Comparison of ENCODE assay signal across 17 cellular contexts in genomic region chr22:26489447-26490036, GRCh38. TPM values are rescaled to one million over a fixed set of nuclear protein-coding genes. Genes with fewer than 3 reads are reported as not detected.
DNase-seq lines count a peak whose midpoint lies in the region; ATAC-seq and TF ChIP-seq lines count a peak whose summit lies in the region.
"Had no signal": no experiment of that assay in that cellular context is flagged by ENCODE, and none has a peak within 500 bp of the region (broad histone marks: within the 10 kb centered on the region; RNA-seq: fewer than 3 reads in every experiment).

No MANE protein-coding gene starts in this region.

- peaks cover 24 to 43% of the 10 kb centered on the region in 2 donors for H3K4me1 ChIP-seq in thyroid gland
- peaks cover 12 to 23% of the 10 kb centered on the region in 2 donors for H3K4me1 ChIP-seq in adrenal gland (replicated peaks in 1 of 2)
- peaks cover 19% of the 10 kb centered on the region for H3K4me1 ChIP-seq in CD4-positive, alpha-beta memory T cell (ENCODE audit: insufficient read depth, low read length)
- H3K4me1 ChIP-seq: Caco-2 had no signal

- H3K27ac Mint-ChIP-seq in activated T-cell treated with anti-CD3 and anti-CD28 coated beads, Interleukin-2, amount 50 U/mL, for 72 hours = peak overlapping the region; percentile 16
- H3K27ac Mint-ChIP-seq in activated B cell treated with CpG ODN at 0.5 μM for 24 hours = peak overlapping the region; percentile 68
- H3K27ac Mint-ChIP-seq in CD4-positive, alpha-beta memory T cell = peak overlapping the region in 3 of 7 donors; percentile 67 to 80 (median 67)
- peak overlapping the region in 1 of 2 donors; percentile 86 for H3K27ac Mint-ChIP-seq in stimulated activated naive CD8-positive, alpha-beta T cell treated with anti-CD3 and anti-CD28 coated beads, Interleukin-15, amount 100 ng/mL, for 72 hours

- no peak for DNase-seq in activated T-cell treated with anti-CD3 and anti-CD28 coated beads, Interleukin-2, amount 50 U/mL, for 72 hours
- no peak for DNase-seq in activated T-cell treated with anti-CD3 and anti-CD28 coated beads, Interleukin-2, amount 50 U/mL, for 48 hours
- DNase-seq in activated B cell treated with CpG ODN at 0.5 μM for 24 hours (no peak), foreskin melanocyte (peak; percentile 97), thyroid gland (no peak), adrenal gland (no peak)
- DNase-seq in CD4-positive, alpha-beta memory T cell = no peak
- no peak for DNase-seq in stimulated activated naive CD8-positive, alpha-beta T cell treated with anti-CD3 and anti-CD28 coated beads, Interleukin-15, amount 100 ng/mL, for 72 hours
- DNase-seq: activated CD8-positive, alpha-beta memory T cell treated with anti-CD3 and anti-CD28 coated beads for 24 hours; activated gamma-delta T cell; Caco-2; effector memory CD8-positive, alpha-beta T cell; GM23248; KG1; stimulated activated naive CD8-positive, alpha-beta T cell treated with anti-CD3 and anti-CD28 coated beads, Interleukin-15, Interleukin-2, amounts not matched to agents 100 U/mL and 50 U/mL, for 24 hours; upper lobe of right lung had no signal

- no peak for ATAC-seq in activated T-cell treated with anti-CD3 and anti-CD28 coated beads, Interleukin-2, amount 50 U/mL, for 72 hours (replicated peaks in 1 of 2)
- no peak for ATAC-seq in activated B cell treated with CpG ODN at 0.5 μM for 24 hours (ENCODE audit: low read depth)
- ATAC-seq in stimulated activated naive CD8-positive, alpha-beta T cell treated with anti-CD3 and anti-CD28 coated beads, Interleukin-15, amount 100 ng/mL, for 72 hours = no peak
- ATAC-seq: effector memory CD8-positive, alpha-beta T cell; GM12878; stimulated activated naive CD8-positive, alpha-beta T cell treated with anti-CD3 and anti-CD28 coated beads, Interleukin-15, Interleukin-2, amounts not matched to agents 100 U/mL and 50 U/mL, for 24 hours; upper lobe of right lung had no signal

- peak overlapping the region in 2 of 3 donors; percentile 66 to 71 for H3K27ac ChIP-seq in thyroid gland
- H3K27ac ChIP-seq in adrenal gland = no peak overlapping the region
- H3K27ac ChIP-seq in CD4-positive, alpha-beta memory T cell (ENCODE audit: low read depth, low read length) = no peak overlapping the region
- H3K27ac ChIP-seq: GM23248, upper lobe of right lung had no signal

- peaks cover 33% of the 10 kb centered on the region for H3K4me1 Mint-ChIP-seq in activated T-cell treated with anti-CD3 and anti-CD28 coated beads, Interleukin-2, amount 50 U/mL, for 72 hours (ENCODE audit: low read depth)
- H3K4me1 Mint-ChIP-seq in activated B cell treated with CpG ODN at 0.5 μM for 24 hours = peaks cover 16% of the 10 kb centered on the region
- H3K4me1 Mint-ChIP-seq in CD4-positive, alpha-beta memory T cell = peaks cover 15 to 20% (median 17%) of the 10 kb centered on the region in 4 donors
- peaks cover 37% of the 10 kb centered on the region for H3K4me1 Mint-ChIP-seq in stimulated activated naive CD8-positive, alpha-beta T cell treated with anti-CD3 and anti-CD28 coated beads, Interleukin-15, amount 100 ng/mL, for 72 hours

- H3K4me3 ChIP-seq in thyroid gland (replicated peaks in 1 of 3) = no peak overlapping the region
- H3K4me3 ChIP-seq in adrenal gland = no peak overlapping the region
- no peak overlapping the region for H3K4me3 ChIP-seq in CD4-positive, alpha-beta memory T cell (ENCODE audit: low read length in 2 of 2)
- H3K4me3 ChIP-seq: GM12878, GM23248, upper lobe of right lung had no signal

- intact Hi-C loops in activated B cell treated with CpG ODN at 0.5 μM for 24 hours (cut with micrococcal nuclease) = no loop called here
- intact Hi-C loops in thyroid gland (cut with DNase I) = loop anchor here (10.0 kb wide), 2 partner anchors 55 to 95 kb away; no protein-coding TSS in a partner anchor
- intact Hi-C loops in adrenal gland (cut with DNase I) = loop anchor here in 1 of 2 donors (5.0 kb wide), 1 partner anchor 98 kb away; no protein-coding TSS in a partner anchor
- intact Hi-C loops in CD4-positive, alpha-beta memory T cell (cut with micrococcal nuclease) = no loop called here

- H3K27me3 Mint-ChIP-seq in activated T-cell treated with anti-CD3 and anti-CD28 coated beads, Interleukin-2, amount 50 U/mL, for 72 hours (ENCODE audit: low read depth) = no peaks in the 10 kb centered on the region
- H3K27me3 Mint-ChIP-seq in activated B cell treated with CpG ODN at 0.5 μM for 24 hours = no peaks in the 10 kb centered on the region
- H3K27me3 Mint-ChIP-seq in CD4-positive, alpha-beta memory T cell = no peaks in the 10 kb centered on the region
- H3K27me3 Mint-ChIP-seq in stimulated activated naive CD8-positive, alpha-beta T cell treated with anti-CD3 and anti-CD28 coated beads, Interleukin-15, amount 100 ng/mL, for 72 hours = no peaks in the 10 kb centered on the region
- H3K27me3 Mint-ChIP-seq: effector memory CD8-positive, alpha-beta T cell had no signal

- no peaks in the 10 kb centered on the region for H3K27me3 ChIP-seq in thyroid gland
- H3K27me3 ChIP-seq in adrenal gland = no peaks in the 10 kb centered on the region
- no peaks in the 10 kb centered on the region for H3K27me3 ChIP-seq in CD4-positive, alpha-beta memory T cell (ENCODE audit: insufficient read depth, low read length)
- H3K27me3 ChIP-seq: upper lobe of right lung had no signal

- CTCF ChIA-PET in activated B cell treated with CpG ODN at 0.5 μM for 24 hours (lab: Charles Lee) = no interaction called here
- CTCF ChIA-PET in CD4-positive, alpha-beta memory T cell (lab: Charles Lee; ENCODE audit: partially characterized antibody) = no interaction called here

- no peaks in the 10 kb centered on the region for H3K9me3 Mint-ChIP-seq in activated T-cell treated with anti-CD3 and anti-CD28 coated beads, Interleukin-2, amount 50 U/mL, for 72 hours
- no peaks in the 10 kb centered on the region for H3K9me3 Mint-ChIP-seq in activated B cell treated with CpG ODN at 0.5 μM for 24 hours
- no peaks in the 10 kb centered on the region for H3K9me3 Mint-ChIP-seq in CD4-positive, alpha-beta memory T cell
- no peaks in the 10 kb centered on the region for H3K9me3 Mint-ChIP-seq in stimulated activated naive CD8-positive, alpha-beta T cell treated with anti-CD3 and anti-CD28 coated beads, Interleukin-15, amount 100 ng/mL, for 72 hours
- H3K9me3 Mint-ChIP-seq: effector memory CD8-positive, alpha-beta T cell had no signal

- peaks cover 7 to 25% of the 10 kb centered on the region in 2 donors for H3K36me3 Mint-ChIP-seq in activated T-cell treated with anti-CD3 and anti-CD28 coated beads, Interleukin-2, amount 50 U/mL, for 72 hours (ENCODE audit: insufficient read depth in 2 of 2)
- peaks cover 73% of the 10 kb centered on the region for H3K36me3 Mint-ChIP-seq in activated B cell treated with CpG ODN at 0.5 μM for 24 hours (ENCODE audit: low read depth)
- peaks cover 44 to 72% of the 10 kb centered on the region in 2 donors for H3K36me3 Mint-ChIP-seq in CD4-positive, alpha-beta memory T cell

- POLR2A ChIA-PET in activated B cell treated with CpG ODN at 0.5 μM for 24 hours (lab: Charles Lee) = no interaction called here
- POLR2A ChIA-PET in CD4-positive, alpha-beta memory T cell (lab: Charles Lee; ENCODE audit: partially characterized antibody) = interaction anchor here (0.6 to 1.1 kb wide), 2 partner anchors 11 to 152 kb away, joined by 3 read pairs; no protein-coding TSS in a partner anchor

- 84 to 93% methylated on average over 4 of the region's 4 CpGs for WGBS in thyroid gland, 2 donors
- 83 to 89% (median 84%) methylated on average over 4 of the region's 4 CpGs for WGBS in adrenal gland, 4 donors

- no peak for TF ChIP-seq CTCF in activated B cell treated with CpG ODN at 0.5 μM for 24 hours (IDR thresholded peaks at IDR 0.05)
- no peak for TF ChIP-seq CTCF in thyroid gland (IDR thresholded peaks at IDR 0.05)
- TF ChIP-seq CTCF in adrenal gland (IDR thresholded peaks at IDR 0.05) = no peak

- H3K9me3 ChIP-seq in thyroid gland (no peaks in the 10 kb centered on the region), adrenal gland (replicated peaks in 1 of 3) (no peaks in the 10 kb centered on the region)
- H3K9me3 ChIP-seq in CD4-positive, alpha-beta memory T cell (ENCODE audit: control insufficient read depth in 1 of 2, low read length in 2 of 2) = no peaks in the 10 kb centered on the region
- H3K9me3 ChIP-seq: Caco-2, upper lobe of right lung had no signal

- TF ChIP-seq POLR2A in thyroid gland (IDR thresholded peaks at IDR 0.05) (no peak), adrenal gland (IDR thresholded peaks at IDR 0.05) (no peak)

- H3K4me3 Mint-ChIP-seq in activated T-cell treated with anti-CD3 and anti-CD28 coated beads, Interleukin-2, amount 50 U/mL, for 72 hours = no peak overlapping the region
- H3K4me3 Mint-ChIP-seq in activated B cell treated with CpG ODN at 0.5 μM for 24 hours = no peak overlapping the region
- no peak overlapping the region for H3K4me3 Mint-ChIP-seq in CD4-positive, alpha-beta memory T cell
- no peak overlapping the region for H3K4me3 Mint-ChIP-seq in stimulated activated naive CD8-positive, alpha-beta T cell treated with anti-CD3 and anti-CD28 coated beads, Interleukin-15, amount 100 ng/mL, for 72 hours
- H3K4me3 Mint-ChIP-seq: effector memory CD8-positive, alpha-beta T cell had no signal

- H3K36me3 ChIP-seq in thyroid gland (peaks cover 48 to 55% of the 10 kb centered on the region in 2 donors), adrenal gland (replicated peaks in 1 of 2) (peaks cover 0 to 70% of the 10 kb centered on the region in 2 donors)
- peaks cover 66% of the 10 kb centered on the region for H3K36me3 ChIP-seq in CD4-positive, alpha-beta memory T cell (ENCODE audit: insufficient read depth, low read length)

RNA-seq across cellular contexts. Expression of gene SRRD, which starts 5.9 kb away (rescaled TPM):
- 10 to 100 TPM; 13.5 to 20.0 TPM for total RNA-seq in activated T-cell treated with anti-CD3 and anti-CD28 coated beads, Interleukin-2, amount 50 U/mL, for 72 hours
- 26.4 and 32.0 TPM in 2 replicates for total RNA-seq in activated B cell treated with CpG ODN at 0.5 μM for 24 hours
- total RNA-seq in thyroid gland = 10 to 100 TPM; 17.9 to 37.4 (median 26.2) TPM
- total RNA-seq in adrenal gland = 100 to 1,000 TPM in 1 of 8 donors, 10 to 100 TPM in 7; 11.8 to 261 (median 17.1) TPM
- 10 to 100 TPM; 10.3 to 18.2 (median 10.5) TPM for polyA plus RNA-seq in adrenal gland
- 10 to 100 TPM; 19.5 to 20.7 TPM for total RNA-seq in CD4-positive, alpha-beta memory T cell
- 10 to 100 TPM; 17.6 to 28.9 TPM for polyA plus RNA-seq in CD4-positive, alpha-beta memory T cell

RNA-seq across cellular contexts. Expression of gene HPS4, which starts 6.0 kb away (rescaled TPM):
- 10 to 100 TPM; 50.5 to 62.2 TPM for total RNA-seq in activated T-cell treated with anti-CD3 and anti-CD28 coated beads, Interleukin-2, amount 50 U/mL, for 72 hours
- 45.3 and 51.6 TPM in 2 replicates for total RNA-seq in activated B cell treated with CpG ODN at 0.5 μM for 24 hours
- 10 to 100 TPM; 27.4 to 51.8 (median 39.1) TPM for total RNA-seq in thyroid gland
- 10 to 100 TPM; 23.7 to 38.6 (median 32.6) TPM for total RNA-seq in adrenal gland
- 10 to 100 TPM; 19.9 to 38.5 (median 26.0) TPM for polyA plus RNA-seq in adrenal gland
- total RNA-seq in CD4-positive, alpha-beta memory T cell = 10 to 100 TPM; 54.0 to 59.7 TPM
- 10 to 100 TPM in 1 of 2 donors, 1 to 10 TPM in 1; 7.9 to 19.7 TPM for polyA plus RNA-seq in CD4-positive, alpha-beta memory T cell

RNA-seq across cellular contexts. Expression of gene TFIP11, which starts 22.7 kb away (rescaled TPM):
- total RNA-seq in activated T-cell treated with anti-CD3 and anti-CD28 coated beads, Interleukin-2, amount 50 U/mL, for 72 hours = 10 to 100 TPM; 47.0 to 62.5 TPM
- total RNA-seq in activated B cell treated with CpG ODN at 0.5 μM for 24 hours (59.0 and 62.8 TPM in 2 replicates), thyroid gland (10 to 100 TPM; 30.7 to 66.7 (median 50.0) TPM), adrenal gland (10 to 100 TPM; 25.0 to 73.3 (median 37.2) TPM)
- polyA plus RNA-seq in adrenal gland = 10 to 100 TPM; 28.8 to 38.3 (median 32.2) TPM
- total RNA-seq in CD4-positive, alpha-beta memory T cell = 10 to 100 TPM; 72.7 to 74.5 TPM
- polyA plus RNA-seq in CD4-positive, alpha-beta memory T cell = 10 to 100 TPM; 22.2 to 45.4 TPM

Comparison
In these comparisons a context has a peak if more than half of its experiments do, and no peak if none do; other contexts are left out.
1. H3K27ac ChIP-seq: peak in thyroid gland (2 of 3); none in adrenal gland (0 of 5) and CD4-positive, alpha-beta memory T cell (single experiment).